20 cellular contexts compared by ENCODE assay signal in genomic region chr1:41640756-41641482, GRCh38.
A peak's percentile ranks its signal among the peaks of the same experiment; 100 is the strongest.
DNase-seq lines count a peak whose midpoint lies in the region; ATAC-seq lines count a peak whose summit lies in the region.
"Had no signal": no experiment of that assay in that cellular context is flagged by ENCODE, and none has a peak within 500 bp of the region (broad histone marks: within the 10 kb centered on the region; RNA-seq: fewer than 3 reads in every experiment).

No MANE protein-coding gene starts in this region.

- no peaks in the 10 kb centered on the region for H3K36me3 ChIP-seq in thymus (ENCODE audit: control insufficient read depth, insufficient read depth)
- H3K36me3 ChIP-seq: BE2C, cardiac muscle cell, stomach had no signal

- no peak overlapping the region for H3K4me3 ChIP-seq in thymus (ENCODE audit: low read length)
- H3K4me3 ChIP-seq: A549, cardiac muscle cell, stomach had no signal

- no peaks in the 10 kb centered on the region for H3K36me3 Mint-ChIP-seq in activated CD8-positive, alpha-beta T cell treated with anti-CD3 and anti-CD28 coated beads, Interleukin-2, amount 10 ng/mL, durations not matched to agents 7 days and 5 days (ENCODE audit: low read depth)

- no peaks in the 10 kb centered on the region for H3K9me3 Mint-ChIP-seq in activated CD8-positive, alpha-beta T cell treated with anti-CD3 and anti-CD28 coated beads, Interleukin-2, amount 10 ng/mL, durations not matched to agents 7 days and 5 days (ENCODE audit: insufficient read depth)

- peaks cover 24% of the 10 kb centered on the region for H3K4me1 ChIP-seq in thymus (ENCODE audit: control insufficient read depth, insufficient read depth, low read length)
- H3K4me1 ChIP-seq: A549, BE2C, stomach had no signal

- DNase-seq in activated CD8-positive, alpha-beta memory T cell treated with anti-CD3 and anti-CD28 coated beads, Interleukin-2, amount 50 U/mL, for 4 hours, result peak; percentile 14
- DNase-seq in activated CD8-positive, alpha-beta memory T cell treated with anti-CD3 and anti-CD28 coated beads, Interleukin-2, amount 50 U/mL, for 48 hours, result no peak
- no peak for DNase-seq in activated CD8-positive, alpha-beta T cell treated with anti-CD3 and anti-CD28 coated beads, Interleukin-2, amount 10 ng/mL, durations not matched to agents 7 days and 5 days
- DNase-seq in NCI-H446 (lab: John Stamatoyannopoulos, UW) (no peak), amniotic stem cell (lab: John Stamatoyannopoulos, UW) (no peak)
- DNase-seq: activated CD8-positive, alpha-beta memory T cell treated with anti-CD3 and anti-CD28 coated beads, Interleukin-2, amount 10 ng/mL, durations not matched to agents 7 days and 5 days; activated gamma-delta T cell treated with Interleukin-2 at 50 U/mL for 16 hours; BE2C; KG1; MV-4-11; NCI-H2171; NCI-H526; small intestine; stomach; trophoblast cell had no signal

- peak overlapping the region; percentile 48 for H3K27ac ChIP-seq in thymus (ENCODE audit: low read depth)
- H3K27ac ChIP-seq: A549, cardiac muscle cell, stomach had no signal

- CTCF ChIA-PET in activated CD8-positive, alpha-beta T cell treated with anti-CD3 and anti-CD28 coated beads, Interleukin-2, amount 10 ng/mL, durations not matched to agents 7 days and 5 days (lab: Charles Lee), result interaction anchor here (1.4 to 2.6 kb wide), 5 partner anchors 8 to 21 kb away, joined by 3 to 9 read pairs (median 4); no protein-coding TSS in a partner anchor

- WGBS in thymus, result 97% methylated on average over 8 of the region's 8 CpGs

- no peaks in the 10 kb centered on the region for H3K27me3 ChIP-seq in thymus (ENCODE audit: control insufficient read depth, insufficient read depth)
- H3K27me3 ChIP-seq: BE2C, cardiac muscle cell, stomach had no signal

- POLR2A ChIA-PET in activated CD8-positive, alpha-beta T cell treated with anti-CD3 and anti-CD28 coated beads, Interleukin-2, amount 10 ng/mL, durations not matched to agents 7 days and 5 days (lab: Charles Lee), result interaction anchor here (1.0 kb wide), 1 partner anchor 39 kb away, joined by 3 read pairs; no protein-coding TSS in a partner anchor

- H3K9me3 ChIP-seq in thymus (ENCODE audit: control insufficient read depth), result no peaks in the 10 kb centered on the region
- H3K9me3 ChIP-seq: A549, BE2C, stomach had no signal

- no peak overlapping the region for H3K27ac Mint-ChIP-seq in activated CD8-positive, alpha-beta T cell treated with anti-CD3 and anti-CD28 coated beads, Interleukin-2, amount 10 ng/mL, durations not matched to agents 7 days and 5 days
- H3K27ac Mint-ChIP-seq: activated CD8-positive, alpha-beta memory T cell treated with anti-CD3 and anti-CD28 coated beads, Interleukin-2, amount 10 ng/mL, durations not matched to agents 7 days and 5 days had no signal

- ATAC-seq in GM19463 (IDR thresholded peaks at IDR 0.05; ENCODE audit: unreplicated experiment), result peak; percentile 8
- peak; percentile 20 for ATAC-seq in activated CD8-positive, alpha-beta T cell treated with anti-CD3 and anti-CD28 coated beads, Interleukin-2, amount 10 ng/mL, durations not matched to agents 7 days and 5 days
- no peak for ATAC-seq in HG03571 (IDR thresholded peaks at IDR 0.05; ENCODE audit: unreplicated experiment)
- ATAC-seq: A549; activated CD8-positive, alpha-beta memory T cell treated with anti-CD3 and anti-CD28 coated beads, Interleukin-2, amount 10 ng/mL, durations not matched to agents 7 days and 5 days had no signal

- no peaks in the 10 kb centered on the region for H3K27me3 Mint-ChIP-seq in activated CD8-positive, alpha-beta T cell treated with anti-CD3 and anti-CD28 coated beads, Interleukin-2, amount 10 ng/mL, durations not matched to agents 7 days and 5 days (ENCODE audit: low read depth)

- no peak overlapping the region for H3K4me3 Mint-ChIP-seq in activated CD8-positive, alpha-beta T cell treated with anti-CD3 and anti-CD28 coated beads, Interleukin-2, amount 10 ng/mL, durations not matched to agents 7 days and 5 days
- H3K4me3 Mint-ChIP-seq: activated CD8-positive, alpha-beta memory T cell treated with anti-CD3 and anti-CD28 coated beads, Interleukin-2, amount 10 ng/mL, durations not matched to agents 7 days and 5 days had no signal

- peaks cover 3% of the 10 kb centered on the region for H3K4me1 Mint-ChIP-seq in activated CD8-positive, alpha-beta T cell treated with anti-CD3 and anti-CD28 coated beads, Interleukin-2, amount 10 ng/mL, durations not matched to agents 7 days and 5 days (ENCODE audit: low read depth)
